ENCODE assay signal across 1 cellular context in the genomic region with DNA sequence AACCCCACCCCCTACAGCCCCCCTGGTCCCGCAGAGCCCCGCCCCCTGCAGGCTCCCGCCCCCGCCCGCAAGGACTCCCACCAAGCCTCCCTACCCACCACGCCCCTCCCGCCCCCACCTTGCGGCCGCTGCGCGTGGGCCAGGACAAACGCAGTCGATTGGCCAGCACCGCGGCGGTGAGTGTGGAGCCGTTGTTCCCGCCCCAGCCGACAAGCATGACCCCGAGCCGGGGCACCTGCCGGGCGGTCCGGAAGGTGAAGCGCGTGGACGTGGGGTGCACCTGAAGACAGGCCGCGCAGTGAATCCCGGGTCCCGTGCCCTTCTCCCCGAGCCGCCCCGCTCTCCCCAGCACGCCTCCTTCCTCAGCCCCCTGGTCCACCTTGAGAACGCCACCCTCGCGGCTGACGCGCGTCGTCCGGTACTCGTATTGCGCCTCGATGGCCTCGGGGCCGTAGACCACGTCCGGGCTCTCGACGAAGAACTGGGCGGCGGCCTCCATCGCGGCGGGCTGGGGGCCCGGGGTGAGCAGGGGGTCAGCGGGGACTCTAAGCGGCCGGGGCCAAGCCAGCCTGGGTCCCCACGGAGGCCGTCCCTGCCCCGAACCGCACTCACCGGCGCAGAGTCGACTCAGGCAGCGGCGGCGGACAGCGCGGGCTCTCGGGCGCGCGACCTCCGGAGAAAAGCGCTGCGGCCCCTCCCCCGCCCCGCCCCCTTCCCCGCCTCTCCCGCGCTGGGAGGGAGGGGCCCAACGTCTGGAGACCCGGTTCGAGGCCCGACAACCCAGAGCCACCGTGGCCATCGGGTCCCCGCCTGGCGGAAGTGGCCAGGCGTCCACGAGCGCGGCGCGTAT.
TF ChIP-seq lines count a peak whose summit lies in the region.

Gene ISYNA1, minus strand, starts transcription at position 653 of the 850 bp plus-strand sequence. Its CDS starts 154 bp downstream, at position 499.

TF ChIP-seq in HEK293, 187 proteins besides CTCF, POLR2A, EP300 and RAD21 (continued from another document):
- TF ChIP-seq GLIS1 (tag by site-specific recombination; IDR thresholded peaks at IDR 0.05) (no peak; the same call in 1 of the 2 replicates), SCRT1 (tag by site-specific recombination; IDR thresholded peaks at IDR 0.05; ENCODE audit: borderline replicate concordance) (no peak), ZNF302 (tag by site-specific recombination; IDR thresholded peaks at IDR 0.05; ENCODE audit: low read depth) (no peak), ZNF174 (tag by site-specific recombination; IDR thresholded peaks at IDR 0.05) (no peak), BCL11A (tag by site-specific recombination; IDR thresholded peaks at IDR 0.05; ENCODE audit: low read depth) (peak; percentile 53; the same call in 1 of the 2 replicates), ZNF473 (tag by site-specific recombination; IDR thresholded peaks at IDR 0.05) (no peak), RBAK (tag by site-specific recombination; IDR thresholded peaks at IDR 0.05) (no peak)
- TF ChIP-seq, protein P1, sequence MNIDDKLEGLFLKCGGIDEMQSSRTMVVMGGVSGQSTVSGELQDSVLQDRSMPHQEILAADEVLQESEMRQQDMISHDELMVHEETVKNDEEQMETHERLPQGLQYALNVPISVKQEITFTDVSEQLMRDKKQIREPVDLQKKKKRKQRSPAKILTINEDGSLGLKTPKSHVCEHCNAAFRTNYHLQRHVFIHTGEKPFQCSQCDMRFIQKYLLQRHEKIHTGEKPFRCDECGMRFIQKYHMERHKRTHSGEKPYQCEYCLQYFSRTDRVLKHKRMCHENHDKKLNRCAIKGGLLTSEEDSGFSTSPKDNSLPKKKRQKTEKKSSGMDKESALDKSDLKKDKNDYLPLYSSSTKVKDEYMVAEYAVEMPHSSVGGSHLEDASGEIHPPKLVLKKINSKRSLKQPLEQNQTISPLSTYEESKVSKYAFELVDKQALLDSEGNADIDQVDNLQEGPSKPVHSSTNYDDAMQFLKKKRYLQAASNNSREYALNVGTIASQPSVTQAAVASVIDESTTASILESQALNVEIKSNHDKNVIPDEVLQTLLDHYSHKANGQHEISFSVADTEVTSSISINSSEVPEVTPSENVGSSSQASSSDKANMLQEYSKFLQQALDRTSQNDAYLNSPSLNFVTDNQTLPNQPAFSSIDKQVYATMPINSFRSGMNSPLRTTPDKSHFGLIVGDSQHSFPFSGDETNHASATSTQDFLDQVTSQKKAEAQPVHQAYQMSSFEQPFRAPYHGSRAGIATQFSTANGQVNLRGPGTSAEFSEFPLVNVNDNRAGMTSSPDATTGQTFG (tag by site-specific recombination; IDR thresholded peaks at IDR 0.05; ENCODE audit: borderline replicate concordance), result no peak
- TF ChIP-seq, protein P2, sequence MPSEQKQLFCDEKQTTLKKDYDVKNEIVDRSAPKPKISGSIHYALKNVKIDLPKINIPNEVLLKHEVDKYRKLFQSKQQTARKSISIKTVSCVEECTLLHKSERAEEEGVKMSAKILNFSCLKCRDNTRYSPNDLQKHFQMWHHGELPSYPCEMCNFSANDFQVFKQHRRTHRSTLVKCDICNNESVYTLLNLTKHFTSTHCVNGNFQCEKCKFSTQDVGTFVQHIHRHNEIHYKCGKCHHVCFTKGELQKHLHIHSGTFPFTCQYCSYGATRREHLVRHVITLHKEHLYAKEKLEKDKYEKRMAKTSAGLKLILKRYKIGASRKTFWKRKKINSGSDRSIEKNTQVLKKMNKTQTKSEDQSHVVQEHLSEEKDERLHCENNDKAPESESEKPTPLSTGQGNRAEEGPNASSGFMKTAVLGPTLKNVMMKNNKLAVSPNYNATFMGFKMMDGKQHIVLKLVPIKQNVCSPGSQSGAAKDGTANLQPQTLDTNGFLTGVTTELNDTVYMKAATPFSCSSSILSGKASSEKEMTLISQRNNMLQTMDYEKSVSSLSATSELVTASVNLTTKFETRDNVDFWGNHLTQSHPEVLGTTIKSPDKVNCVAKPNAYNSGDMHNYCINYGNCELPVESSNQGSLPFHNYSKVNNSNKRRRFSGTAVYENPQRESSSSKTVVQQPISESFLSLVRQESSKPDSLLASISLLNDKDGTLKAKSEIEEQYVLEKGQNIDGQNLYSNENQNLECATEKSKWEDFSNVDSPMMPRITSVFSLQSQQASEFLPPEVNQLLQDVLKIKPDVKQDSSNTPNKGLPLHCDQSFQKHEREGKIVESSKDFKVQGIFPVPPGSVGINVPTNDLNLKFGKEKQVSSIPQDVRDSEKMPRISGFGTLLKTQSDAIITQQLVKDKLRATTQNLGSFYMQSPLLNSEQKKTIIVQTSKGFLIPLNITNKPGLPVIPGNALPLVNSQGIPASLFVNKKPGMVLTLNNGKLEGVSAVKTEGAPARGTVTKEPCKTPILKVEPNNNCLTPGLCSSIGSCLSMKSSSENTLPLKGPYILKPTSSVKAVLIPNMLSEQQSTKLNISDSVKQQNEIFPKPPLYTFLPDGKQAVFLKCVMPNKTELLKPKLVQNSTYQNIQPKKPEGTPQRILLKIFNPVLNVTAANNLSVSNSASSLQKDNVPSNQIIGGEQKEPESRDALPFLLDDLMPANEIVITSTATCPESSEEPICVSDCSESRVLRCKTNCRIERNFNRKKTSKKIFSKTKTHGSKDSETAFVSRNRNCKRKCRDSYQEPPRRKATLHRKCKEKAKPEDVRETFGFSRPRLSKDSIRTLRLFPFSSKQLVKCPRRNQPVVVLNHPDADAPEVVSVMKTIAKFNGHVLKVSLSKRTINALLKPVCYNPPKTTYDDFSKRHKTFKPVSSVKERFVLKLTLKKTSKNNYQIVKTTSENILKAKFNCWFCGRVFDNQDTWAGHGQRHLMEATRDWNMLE (tag by site-specific recombination; conservative IDR thresholded peaks at IDR 0.05; ENCODE audit: low read depth), result no peak
